In the genomic region with DNA sequence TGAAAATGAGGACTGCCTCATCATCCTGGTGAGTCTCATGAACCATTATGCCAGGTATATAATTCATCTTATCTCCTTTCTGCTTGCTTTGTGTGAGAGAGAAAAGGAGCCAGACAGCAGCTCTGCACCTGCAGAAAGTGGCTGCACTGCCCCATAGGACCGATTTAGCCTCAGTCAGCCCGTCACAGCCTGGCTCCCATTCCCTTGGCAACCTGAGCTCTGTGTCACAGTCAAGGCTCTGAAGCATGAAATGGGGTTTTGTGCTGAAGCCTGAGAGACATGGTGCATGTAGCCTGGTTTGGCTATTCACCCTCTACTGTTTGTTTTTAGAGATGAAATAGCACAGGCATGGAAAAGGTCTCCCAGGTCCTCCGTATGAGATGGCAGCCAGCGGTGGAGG, we compare ENCODE assay signal across 12 cellular contexts.
DNase-seq lines count a peak whose midpoint lies in the region; ATAC-seq lines count a peak whose summit lies in the region.
"Had no signal": no experiment of that assay in that cellular context is flagged by ENCODE, and none has a peak within 500 bp of the region (broad histone marks: within the 10 kb centered on the region; RNA-seq: fewer than 3 reads in every experiment).

No MANE protein-coding gene starts in this region.

- H2AK5ac ChIP-seq in trophoblast cell (ENCODE audit: low read length): no peak overlapping the region

- no peak overlapping the region for H3K23ac ChIP-seq in trophoblast cell (ENCODE audit: low read length)

- no peak overlapping the region for H4K91ac ChIP-seq in trophoblast cell (ENCODE audit: low read depth, low read length)

- H3K18ac ChIP-seq in trophoblast cell (ENCODE audit: low read length): no peak overlapping the region

- H3K79me1 ChIP-seq in trophoblast cell (ENCODE audit: low read length): no peaks in the 10 kb centered on the region

- H2AFZ ChIP-seq in trophoblast cell (ENCODE audit: insufficient read depth, low read length, poor library complexity): no peak overlapping the region

- no peaks in the 10 kb centered on the region for H3K79me2 ChIP-seq in trophoblast cell (ENCODE audit: control insufficient read depth, insufficient read depth, low read length, poor library complexity)

- no peak overlapping the region for H3K14ac ChIP-seq in trophoblast cell (ENCODE audit: low read length)

- H3K9ac ChIP-seq in trophoblast cell (ENCODE audit: low read length): no peak overlapping the region

- H3K4me2 ChIP-seq in trophoblast cell (ENCODE audit: low read length): no peak overlapping the region
- H3K4me2 ChIP-seq: A549 had no signal

- no peak overlapping the region for H4K8ac ChIP-seq in trophoblast cell (ENCODE audit: low read depth, low read length)

- DNase-seq in NCI-H1436 (lab: John Stamatoyannopoulos, UW) (peak; percentile 16), NCI-H1436 treated with DMSO at 0.1 percent for 48 hours (lab: John Stamatoyannopoulos, UW) (no peak), NCI-H345 treated with DMSO at 0.1 percent for 48 hours (lab: John Stamatoyannopoulos, UW; ENCODE audit: unreplicated experiment) (peak; percentile 88), retina (peak; percentile 11), T-helper 9 cell (no peak), trophoblast cell (no peak)
- DNase-seq: activated naive CD4-positive, alpha-beta T cell treated with anti-CD3 and anti-CD28 coated beads, Interleukin-2, amount 50 U/mL, for 16 hours; stimulated activated CD4-positive, alpha-beta T cell treated with anti-CD3 and anti-CD28 coated beads, Interleukin-15, amount 100 ng/mL, for 24 hours; stimulated activated naive B cell treated with anti-CD40 and anti-IgM and Interleukin-4, amounts not matched to agents 10 μg/mL and 1 μg/mL and 100 μg/mL, for 72 hours had no signal

- no peaks in the 10 kb centered on the region for H3K27me3 ChIP-seq in trophoblast cell (ENCODE audit: insufficient read depth, low read length)

- H2BK5ac ChIP-seq in trophoblast cell (ENCODE audit: low read depth, low read length, poor library complexity): no peak overlapping the region

- no peak overlapping the region for H2BK12ac ChIP-seq in trophoblast cell (ENCODE audit: low read length)

- no peak overlapping the region for H2BK120ac ChIP-seq in trophoblast cell (ENCODE audit: insufficient read depth, low read length, poor library complexity)

- no peaks in the 10 kb centered on the region for H3K9me3 ChIP-seq in trophoblast cell (ENCODE audit: insufficient read depth, low read depth, low read length)
- H3K9me3 ChIP-seq: A549 had no signal

- H3K27ac ChIP-seq in trophoblast cell (ENCODE audit: low read depth, low read length): no peak overlapping the region
- H3K27ac ChIP-seq: A549 had no signal

- no peak overlapping the region for H3K4me3 ChIP-seq in trophoblast cell (ENCODE audit: low read depth, low read length)
- H3K4me3 ChIP-seq: A549 had no signal

- H3K36me3 ChIP-seq in trophoblast cell (ENCODE audit: control insufficient read depth in 1 of 2, insufficient read depth in 2 of 2, low read length in 2 of 2): no peaks in the 10 kb centered on the region

- no peaks in the 10 kb centered on the region for H3K4me1 ChIP-seq in trophoblast cell (ENCODE audit: control insufficient read depth in 1 of 2, insufficient read depth in 2 of 2, low read length in 2 of 2)
- H3K4me1 ChIP-seq: A549 had no signal

- no peak overlapping the region for H4K12ac ChIP-seq in trophoblast cell (ENCODE audit: low read depth, low read length)

- WGBS in trophoblast cell (ENCODE audit: extremely low coverage, insufficient coverage, insufficient read length): no CpG with 5 or more reads among the region's 4 CpGs

- ATAC-seq in HG03159 (IDR thresholded peaks at IDR 0.05; ENCODE audit: unreplicated experiment) (peak; percentile 59), HG03280 (IDR thresholded peaks at IDR 0.05; ENCODE audit: unreplicated experiment) (no peak)
- ATAC-seq: A549; stimulated activated naive B cell treated with anti-CD40 and anti-IgM and Interleukin-4, amounts not matched to agents 10 μg/mL and 1 μg/mL and 100 μg/mL, for 72 hours had no signal

- H3K4ac ChIP-seq in trophoblast cell (ENCODE audit: low read depth, low read length): no peak overlapping the region

Comparison
In these comparisons a context has a peak if more than half of its experiments do, and no peak if none do; other contexts are left out.
1. DNase-seq: peak in NCI-H1436 (single experiment), NCI-H345 treated with DMSO at 0.1 percent for 48 hours (single experiment) and retina (single experiment); none in NCI-H1436 treated with DMSO at 0.1 percent for 48 hours (single experiment), T-helper 9 cell (single experiment) and trophoblast cell (0 of 2).